ENCODE assay signal across 2 cellular contexts in genomic region chr10:125102216-125102615, GRCh38.
TF ChIP-seq lines count a peak whose summit lies in the region.

No MANE protein-coding gene starts in this region.

TF ChIP-seq in IMR-90, 13 proteins besides CTCF, POLR2A, EP300 and RAD21:
- TF ChIP-seq MAZ (IDR thresholded peaks at IDR 0.05; ENCODE audit: borderline replicate concordance, low read depth, low read length): peak; percentile 46; the same call in 1 of the 2 replicates
- TF ChIP-seq NFE2L2 (IDR thresholded peaks at IDR 0.05; ENCODE audit: low read depth, low read length): no peak
- TF ChIP-seq CEBPB (IDR thresholded peaks at IDR 0.05; ENCODE audit: low read depth, low read length): peak; percentile 96
- no peak for TF ChIP-seq BHLHE40 (IDR thresholded peaks at IDR 0.05; ENCODE audit: low read depth, low read length)

TF ChIP-seq in HepG2, 621 proteins besides CTCF, POLR2A, EP300 and RAD21:
- TF ChIP-seq RBFOX2 (IDR thresholded peaks at IDR 0.05; ENCODE audit: low read depth, low read length) (no peak), CEBPB (IDR thresholded peaks at IDR 0.05; ENCODE audit: borderline replicate concordance, low read depth, low read length) (peak; percentile 45; the same call in 1 of the 2 replicates)
TF ChIP-seq in HepG2: peak in this region for 1.
